27 cellular contexts compared by ENCODE assay signal in the genomic region with DNA sequence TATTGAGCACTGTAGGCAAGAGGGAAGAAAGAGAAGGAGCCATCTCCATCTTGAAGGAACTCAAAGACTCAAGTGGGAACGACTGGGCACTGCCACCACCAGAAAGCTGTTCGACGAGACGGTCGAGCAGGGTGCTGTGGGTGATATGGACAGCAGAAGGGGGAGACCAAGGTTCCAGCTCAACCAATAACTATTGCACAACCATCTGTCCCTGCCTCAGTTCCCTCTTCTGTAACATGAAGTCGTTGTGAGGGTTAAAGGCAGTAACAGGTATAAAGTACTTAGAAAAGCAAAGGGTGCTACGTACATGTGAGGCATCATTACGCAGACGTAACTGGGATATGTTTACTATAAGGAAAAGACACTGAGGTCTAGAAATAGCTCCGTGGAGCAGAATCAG. TPM values are rescaled to one million over a fixed set of nuclear protein-coding genes. Genes with fewer than 3 reads are reported as not detected.
"Had no signal": no experiment of that assay in that cellular context is flagged by ENCODE, and none has a peak within 500 bp of the region (broad histone marks: within the 10 kb centered on the region; RNA-seq: fewer than 3 reads in every experiment).

No MANE protein-coding gene starts in this region.

- H3K4me1 ChIP-seq: colonic mucosa, gastrocnemius medialis, heart right ventricle, left lung, lower lobe of right lung had no signal

- H3K9me3 Mint-ChIP-seq: dendritic cell treated with granulocyte-macrophage colony-stimulating factor and Interleukin-4, amounts not matched to agents 40 ng/mL and 50 ng/mL, for 4 days; effector memory CD8-positive, alpha-beta T cell had no signal

- H3K9me3 ChIP-seq: colonic mucosa, esophagus squamous epithelium, gastrocnemius medialis, heart right ventricle, left lung, lower lobe of right lung had no signal

- H3K4me3 Mint-ChIP-seq: dendritic cell treated with granulocyte-macrophage colony-stimulating factor and Interleukin-4, amounts not matched to agents 40 ng/mL and 50 ng/mL, for 4 days; effector memory CD8-positive, alpha-beta T cell; endodermal cell had no signal

- H3K4me3 ChIP-seq: colonic mucosa, esophagus squamous epithelium, gastrocnemius medialis, heart right ventricle, left lung, lower lobe of right lung had no signal

- H3K27ac ChIP-seq: colonic mucosa, epithelial cell of prostate, esophagus squamous epithelium, gastrocnemius medialis, heart right ventricle, left lung, lower lobe of right lung had no signal

- ATAC-seq: effector memory CD8-positive, alpha-beta T cell; esophagus mucosa; gastrocnemius medialis; heart right ventricle; left cardiac atrium; left lung; left ventricle myocardium superior; lower lobe of right lung had no signal

- H3K27ac Mint-ChIP-seq: dendritic cell treated with granulocyte-macrophage colony-stimulating factor and Interleukin-4, amounts not matched to agents 40 ng/mL and 50 ng/mL, for 4 days; endodermal cell had no signal

- H3K36me3 ChIP-seq: gastrocnemius medialis, heart right ventricle, left lung, lower lobe of right lung had no signal

- H3K27me3 ChIP-seq: colonic mucosa, esophagus squamous epithelium, gastrocnemius medialis, left lung had no signal

- DNase-seq: colonic mucosa; cortex of kidney; effector CD8-positive, alpha-beta T cell; effector memory CD8-positive, alpha-beta T cell; endodermal cell; erythroblast; esophagus squamous epithelium; foreskin fibroblast; foreskin melanocyte; gastrocnemius medialis; glutamatergic neuron; head of caudate nucleus; heart right ventricle; hippocampal formation; left cardiac atrium; left lung; left ventricle myocardium superior; lower lobe of right lung; mesenchymal stem cell; midbrain had no signal

RNA-seq across cellular contexts. Expression of gene BDKRB1, which starts 13.9 kb away (rescaled TPM):
- total RNA-seq: chondrocyte, dermis microvascular lymphatic vessel endothelial cell, gastrocnemius medialis, glomerular endothelial cell, left ventricle myocardium superior, lower lobe of right lung, lung microvascular endothelial cell had no signal
